Comparison of ENCODE assay signal across 13 cellular contexts in the genomic region with DNA sequence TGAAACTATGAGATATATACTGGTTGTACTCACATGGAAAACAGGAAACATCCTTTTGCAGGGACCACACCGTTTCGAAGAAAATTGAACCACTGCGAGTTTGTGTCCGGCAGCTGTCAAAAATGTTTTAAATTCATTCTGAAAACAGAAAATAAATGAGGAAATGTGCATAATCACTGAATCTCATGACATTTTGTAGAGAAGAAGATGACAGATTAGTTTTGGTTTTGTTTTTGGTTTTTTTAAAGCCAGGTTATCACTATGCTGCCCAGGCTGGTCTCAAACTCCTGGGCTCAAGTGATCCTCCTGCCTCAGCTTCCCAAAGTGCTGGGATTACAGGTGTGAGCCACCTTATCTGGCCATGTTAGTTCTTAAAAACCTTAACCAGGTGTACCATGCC.
DNase-seq lines count a peak whose midpoint lies in the region; ATAC-seq and TF ChIP-seq lines count a peak whose summit lies in the region.
"Had no signal": no experiment of that assay in that cellular context is flagged by ENCODE, and none has a peak within 500 bp of the region (broad histone marks: within the 10 kb centered on the region; RNA-seq: fewer than 3 reads in every experiment).

No MANE protein-coding gene starts in this region.

- no peak for TF ChIP-seq CTCF in VCaP (conservative IDR thresholded peaks at IDR 0.05)

- DNase-seq in HPDE6-E6E7 (ENCODE audit: extremely low spot score) (no peak), NCI-H2081 (lab: John Stamatoyannopoulos, UW) (no peak)
- DNase-seq in stimulated activated CD4-positive, alpha-beta T cell treated with anti-CD3 and anti-CD28 coated beads, Interleukin-2, amount 100 ng/mL, for 24 hours, result no peak
- DNase-seq: activated CD8-positive, alpha-beta memory T cell treated with anti-CD3 and anti-CD28 coated beads, Interleukin-2, amount 50 U/mL, for 48 hours; activated naive CD8-positive, alpha-beta T cell treated with anti-CD3 and anti-CD28 coated beads, Interleukin-2, amount 10 ng/mL, durations not matched to agents 7 days and 5 days; NCI-H1048; sigmoid colon; substantia nigra had no signal

- ATAC-seq in GM18870 (IDR thresholded peaks at IDR 0.05; ENCODE audit: unreplicated experiment), result peak; percentile 86
- peak; percentile 82 for ATAC-seq in GM21526 (IDR thresholded peaks at IDR 0.05; ENCODE audit: low FRiP score, unreplicated experiment)
- ATAC-seq in HG03025 (IDR thresholded peaks at IDR 0.05; ENCODE audit: low FRiP score, unreplicated experiment), result peak; percentile 80
- no peak for ATAC-seq in HG03457 (IDR thresholded peaks at IDR 0.05; ENCODE audit: unreplicated experiment)

- peak overlapping the region; percentile 25 for H3K27ac ChIP-seq in VCaP
- H3K27ac ChIP-seq: sigmoid colon had no signal
